In the genomic region with DNA sequence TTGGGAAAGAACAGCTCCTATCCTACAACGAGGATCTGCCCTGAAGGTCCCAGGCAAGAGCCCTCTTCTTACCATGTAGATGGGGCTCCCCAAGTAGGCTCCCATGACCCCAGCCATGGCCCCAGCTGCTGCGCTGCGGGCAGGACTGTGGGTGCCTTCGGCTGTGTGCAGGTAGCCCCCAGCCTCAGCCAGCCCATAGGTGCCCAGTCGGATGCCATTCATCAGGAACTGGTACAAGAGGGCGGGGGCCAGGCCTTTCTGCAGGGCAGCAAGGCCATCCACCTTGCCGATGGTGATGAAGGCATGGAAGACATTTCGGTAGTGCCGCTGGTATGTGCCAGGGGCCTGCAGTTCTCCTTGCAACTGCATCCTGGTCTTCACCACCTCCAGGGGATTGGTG, we compare ENCODE assay signal across 1 cellular context.
TF ChIP-seq lines count a peak whose summit lies in the region.

No MANE protein-coding gene starts in this region.

TF ChIP-seq in K562, 482 proteins besides CTCF, POLR2A, EP300 and RAD21:
- TF ChIP-seq ELK3 (CRISPR knock-in tag; IDR thresholded peaks at IDR 0.05), result no peak
- no peak for TF ChIP-seq ZNF41 (CRISPR knock-in tag; conservative IDR thresholded peaks at IDR 0.05)
- no peak for TF ChIP-seq RBBP5 (IDR thresholded peaks at IDR 0.05; ENCODE audit: borderline replicate concordance, insufficient read depth, low read length, poor library complexity, severe bottlenecking)
- TF ChIP-seq ZFX (CRISPR knock-in tag; IDR thresholded peaks at IDR 0.05), result no peak
- TF ChIP-seq CHD4 (IDR thresholded peaks at IDR 0.05; ENCODE audit: insufficient read depth, insufficient replicate concordance, low read depth, low read length, poor library complexity, severe bottlenecking), result no peak
